30 cellular contexts compared by ENCODE assay signal in genomic region chr3:195708066-195708465, GRCh38. TPM values are rescaled to one million over a fixed set of nuclear protein-coding genes. Genes with fewer than 3 reads are reported as not detected.
"Had no signal": no experiment of that assay in that cellular context is flagged by ENCODE, and none has a peak within 500 bp of the region (broad histone marks: within the 10 kb centered on the region; RNA-seq: fewer than 3 reads in every experiment).

No MANE protein-coding gene starts in this region.

- FAIRE-seq: astrocyte, pancreas, small intestine had no signal

- H3K4me3 ChIP-seq: pancreas, prostate gland, sigmoid colon had no signal

- H3K4me1 ChIP-seq: pancreas, prostate gland, sigmoid colon had no signal

- H3K4me3 Mint-ChIP-seq: activated CD4-positive, alpha-beta T cell treated with anti-CD3 and anti-CD28 coated beads for 36 hours; activated naive CD8-positive, alpha-beta T cell; effector memory CD8-positive, alpha-beta T cell; immature natural killer cell; mesothelial cell of epicardium; naive B cell; neural crest cell; stimulated activated memory B cell treated with anti-CD40 and anti-IgM and Interleukin-4, amounts not matched to agents 10 μg/mL and 1 μg/mL and 100 μg/mL, for 72 hours; stimulated activated naive CD8-positive, alpha-beta T cell treated with anti-CD3 and anti-CD28 coated beads, Interleukin-15, amount 100 ng/mL, for 72 hours; type B pancreatic cell had no signal

- H3K27me3 ChIP-seq: pancreas, sigmoid colon had no signal

- H3K27ac ChIP-seq: brain microvascular endothelial cell, pancreas, prostate gland, sigmoid colon had no signal

- H3K9me3 ChIP-seq: pancreas, prostate gland, sigmoid colon had no signal

- H3K27ac Mint-ChIP-seq: activated CD4-positive, alpha-beta T cell treated with anti-CD3 and anti-CD28 coated beads for 36 hours; activated naive CD8-positive, alpha-beta T cell; effector memory CD8-positive, alpha-beta T cell; immature natural killer cell; mesothelial cell of epicardium; naive B cell; stimulated activated memory B cell treated with anti-CD40 and anti-IgM and Interleukin-4, amounts not matched to agents 10 μg/mL and 1 μg/mL and 100 μg/mL, for 72 hours; stimulated activated naive CD8-positive, alpha-beta T cell treated with anti-CD3 and anti-CD28 coated beads, Interleukin-15, amount 100 ng/mL, for 72 hours; type B pancreatic cell had no signal

- H3K9me3 Mint-ChIP-seq: effector memory CD8-positive, alpha-beta T cell; immature natural killer cell; naive B cell; stimulated activated memory B cell treated with anti-CD40 and anti-IgM and Interleukin-4, amounts not matched to agents 10 μg/mL and 1 μg/mL and 100 μg/mL, for 72 hours; stimulated activated naive CD8-positive, alpha-beta T cell treated with anti-CD3 and anti-CD28 coated beads, Interleukin-15, amount 100 ng/mL, for 72 hours; type B pancreatic cell had no signal

- H3K36me3 ChIP-seq: brain microvascular endothelial cell had no signal

- ATAC-seq: activated CD4-positive, alpha-beta T cell treated with anti-CD3 and anti-CD28 coated beads for 36 hours; effector memory CD8-positive, alpha-beta T cell; pancreas; stimulated activated memory B cell treated with anti-CD40 and anti-IgM and Interleukin-4, amounts not matched to agents 10 μg/mL and 1 μg/mL and 100 μg/mL, for 72 hours; stimulated activated naive CD8-positive, alpha-beta T cell treated with anti-CD3 and anti-CD28 coated beads, Interleukin-15, amount 100 ng/mL, for 72 hours had no signal

- H3K27me3 Mint-ChIP-seq: activated CD4-positive, alpha-beta T cell treated with anti-CD3 and anti-CD28 coated beads for 36 hours; activated naive CD8-positive, alpha-beta T cell; effector memory CD8-positive, alpha-beta T cell; naive B cell; stimulated activated memory B cell treated with anti-CD40 and anti-IgM and Interleukin-4, amounts not matched to agents 10 μg/mL and 1 μg/mL and 100 μg/mL, for 72 hours; stimulated activated naive CD8-positive, alpha-beta T cell treated with anti-CD3 and anti-CD28 coated beads, Interleukin-15, amount 100 ng/mL, for 72 hours; type B pancreatic cell had no signal

- H3K4me1 Mint-ChIP-seq: activated CD4-positive, alpha-beta T cell treated with anti-CD3 and anti-CD28 coated beads for 36 hours; mesothelial cell of epicardium; naive B cell; neural crest cell; stimulated activated naive CD8-positive, alpha-beta T cell treated with anti-CD3 and anti-CD28 coated beads, Interleukin-15, amount 100 ng/mL, for 72 hours had no signal

- DNase-seq: activated CD4-positive, alpha-beta T cell treated with anti-CD3 and anti-CD28 coated beads for 36 hours; activated CD4-positive, alpha-beta T cell treated with anti-CD3 and anti-CD28 coated beads, Interleukin-2, amount 50 U/mL, for 4 hours; activated CD4-positive, CD25-positive, alpha-beta regulatory T cell; activated naive CD4-positive, alpha-beta T cell; activated T-cell treated with anti-CD3 and anti-CD28 coated beads, Interleukin-2, amount 50 U/mL, for 1 hour; brain microvascular endothelial cell; caudate nucleus; cortex of kidney; effector memory CD8-positive, alpha-beta T cell; erythroblast; foreskin fibroblast; hippocampal formation; immature natural killer cell; naive B cell; nucleus accumbens; pancreas; retina; sigmoid colon; small intestine; stimulated activated CD4-positive, alpha-beta T cell treated with anti-CD3 and anti-CD28 coated beads, Interleukin-4, amount 100 ng/mL, for 4 hours; stimulated activated CD8-positive, alpha-beta memory T cell treated with anti-CD3 and anti-CD28 coated beads, Interleukin-4, amount 100 ng/mL, for 48 hours; substantia nigra had no signal

RNA-seq across cellular contexts. Expression of gene MUC20, which starts 12.7 kb away (rescaled TPM):
- total RNA-seq: astrocyte had no signal
